Comparison of ENCODE assay signal across 18 cellular contexts in genomic region chr12:53588155-53588554, GRCh38. TPM values are rescaled to one million over a fixed set of nuclear protein-coding genes. Genes with fewer than 3 reads are reported as not detected.
DNase-seq lines count a peak whose midpoint lies in the region; ATAC-seq lines count a peak whose summit lies in the region.
"Had no signal": no experiment of that assay in that cellular context is flagged by ENCODE, and none has a peak within 500 bp of the region (broad histone marks: within the 10 kb centered on the region; RNA-seq: fewer than 3 reads in every experiment).

No MANE protein-coding gene starts in this region.

- no peak overlapping the region for H3K4me3 Mint-ChIP-seq in activated CD4-positive, alpha-beta T cell treated with anti-CD3 and anti-CD28 coated beads for 36 hours
- H3K4me3 Mint-ChIP-seq in activated naive CD8-positive, alpha-beta T cell treated with anti-CD3 and anti-CD28 coated beads for 36 hours: no peak overlapping the region
- no peak overlapping the region for H3K4me3 Mint-ChIP-seq in memory B cell
- H3K4me3 Mint-ChIP-seq in CD4-positive, alpha-beta memory T cell: no peak overlapping the region
- H3K4me3 Mint-ChIP-seq: HFFc6 had no signal

- H3K9ac ChIP-seq in Karpas-422 (ENCODE audit: low read length): no peak overlapping the region

- intact Hi-C loops in activated CD4-positive, alpha-beta T cell treated with anti-CD3 and anti-CD28 coated beads for 36 hours (cut with DNase I, micrococcal nuclease): no loop called here
- intact Hi-C loops in CD4-positive, alpha-beta memory T cell (cut with micrococcal nuclease): no loop called here

- H3K4me3 ChIP-seq in Karpas-422 (ENCODE audit: low read length): no peak overlapping the region
- no peak overlapping the region for H3K4me3 ChIP-seq in CD4-positive, alpha-beta memory T cell (ENCODE audit: low read length in 2 of 2)
- H3K4me3 ChIP-seq: HAP-1 had no signal

- no peaks in the 10 kb centered on the region for H4K20me1 ChIP-seq in Karpas-422 (ENCODE audit: insufficient read depth, low read depth, low read length)

- H3K9me2 ChIP-seq in Karpas-422 (replicated peaks; ENCODE audit: insufficient read depth, low read length): no peaks in the 10 kb centered on the region

- CTCF ChIA-PET in activated CD4-positive, alpha-beta T cell treated with anti-CD3 and anti-CD28 coated beads for 36 hours (lab: Charles Lee): interaction anchor here (0.7 to 1.9 kb wide), 2 partner anchors 45 to 79 kb away, joined by 4 to 5 read pairs; no protein-coding TSS in a partner anchor
- CTCF ChIA-PET in CD4-positive, alpha-beta memory T cell (lab: Charles Lee; ENCODE audit: partially characterized antibody): no interaction called here

- ATAC-seq in activated CD4-positive, alpha-beta T cell treated with anti-CD3 and anti-CD28 coated beads for 36 hours: peak; percentile 70
- ATAC-seq in memory B cell (ENCODE audit: low read depth) (no peak), HG03432 (IDR thresholded peaks at IDR 0.05; ENCODE audit: unreplicated experiment) (no peak)

- H3K79me2 ChIP-seq in Karpas-422 (ENCODE audit: low read length): peaks cover 95% of the 10 kb centered on the region

- peaks cover 2% of the 10 kb centered on the region for H3K36me3 Mint-ChIP-seq in activated CD4-positive, alpha-beta T cell treated with anti-CD3 and anti-CD28 coated beads for 36 hours (ENCODE audit: low read depth)
- H3K36me3 Mint-ChIP-seq in activated naive CD8-positive, alpha-beta T cell treated with anti-CD3 and anti-CD28 coated beads for 36 hours: peaks cover 10% of the 10 kb centered on the region
- peaks cover 11% of the 10 kb centered on the region for H3K36me3 Mint-ChIP-seq in memory B cell
- peaks cover 6 to 8% of the 10 kb centered on the region in 2 donors for H3K36me3 Mint-ChIP-seq in CD4-positive, alpha-beta memory T cell

- H3K9me3 ChIP-seq in Karpas-422 (ENCODE audit: low read length): no peaks in the 10 kb centered on the region
- no peaks in the 10 kb centered on the region for H3K9me3 ChIP-seq in CD4-positive, alpha-beta memory T cell (ENCODE audit: control insufficient read depth in 1 of 2, low read length in 2 of 2)
- H3K9me3 ChIP-seq: HAP-1 had no signal

- POLR2A ChIA-PET in activated CD4-positive, alpha-beta T cell treated with anti-CD3 and anti-CD28 coated beads for 36 hours (lab: Charles Lee): no interaction called here
- POLR2A ChIA-PET in CD4-positive, alpha-beta memory T cell (lab: Charles Lee; ENCODE audit: partially characterized antibody): no interaction called here

- H3K9me3 Mint-ChIP-seq in activated CD4-positive, alpha-beta T cell treated with anti-CD3 and anti-CD28 coated beads for 36 hours (ENCODE audit: low read depth): no peaks in the 10 kb centered on the region
- H3K9me3 Mint-ChIP-seq in activated naive CD8-positive, alpha-beta T cell treated with anti-CD3 and anti-CD28 coated beads for 36 hours: no peaks in the 10 kb centered on the region
- no peaks in the 10 kb centered on the region for H3K9me3 Mint-ChIP-seq in memory B cell
- no peaks in the 10 kb centered on the region for H3K9me3 Mint-ChIP-seq in CD4-positive, alpha-beta memory T cell
- H3K9me3 Mint-ChIP-seq: HFFc6 had no signal

- no peak for DNase-seq in activated CD4-positive, alpha-beta T cell treated with anti-CD3 and anti-CD28 coated beads for 36 hours
- DNase-seq in activated CD4-positive, alpha-beta T cell treated with anti-CD3 and anti-CD28 coated beads for 48 hours: no peak
- DNase-seq in Karpas-422 (no peak), memory B cell (ENCODE audit: low spot score in 2 of 2) (no peak), germinal center (ENCODE audit: low spot score) (no peak)
- DNase-seq in activated naive CD8-positive, alpha-beta T cell treated with anti-CD3 and anti-CD28 coated beads for 36 hours: no peak
- DNase-seq in CD4-positive, alpha-beta memory T cell: no peak
- DNase-seq: GOT3, HFFc6, IMR-90, KG1, MM.1S, NCI-H2029, NCI-H446, NCI-H524 treated with DMSO at 0.1 percent for 48 hours, NCI-H774 had no signal

- no peak overlapping the region for H2AFZ ChIP-seq in Karpas-422 (ENCODE audit: low read length)

- peaks cover 45% of the 10 kb centered on the region for H3K4me1 ChIP-seq in Karpas-422 (ENCODE audit: low read length)
- H3K4me1 ChIP-seq in CD4-positive, alpha-beta memory T cell (ENCODE audit: insufficient read depth, low read length): no peaks in the 10 kb centered on the region

- H3K27ac ChIP-seq in Karpas-422 (ENCODE audit: low read length): peak overlapping the region; percentile 42; the same call in 1 of the 2 replicates
- no peak overlapping the region for H3K27ac ChIP-seq in CD4-positive, alpha-beta memory T cell (ENCODE audit: low read depth, low read length)

- H3K27me3 Mint-ChIP-seq in activated CD4-positive, alpha-beta T cell treated with anti-CD3 and anti-CD28 coated beads for 36 hours: no peaks in the 10 kb centered on the region
- no peaks in the 10 kb centered on the region for H3K27me3 Mint-ChIP-seq in activated naive CD8-positive, alpha-beta T cell treated with anti-CD3 and anti-CD28 coated beads for 36 hours
- H3K27me3 Mint-ChIP-seq in memory B cell: no peaks in the 10 kb centered on the region
- H3K27me3 Mint-ChIP-seq in CD4-positive, alpha-beta memory T cell: no peaks in the 10 kb centered on the region

- no peaks in the 10 kb centered on the region for H3K27me3 ChIP-seq in Karpas-422 (ENCODE audit: low read length)
- no peaks in the 10 kb centered on the region for H3K27me3 ChIP-seq in CD4-positive, alpha-beta memory T cell (ENCODE audit: insufficient read depth, low read length)

- H3K36me3 ChIP-seq in Karpas-422 (ENCODE audit: insufficient read depth, low read length): peaks cover 4% of the 10 kb centered on the region; the same call in 1 of the 2 replicates
- H3K36me3 ChIP-seq in CD4-positive, alpha-beta memory T cell (ENCODE audit: insufficient read depth, low read length): no peaks in the 10 kb centered on the region
- H3K36me3 ChIP-seq: HAP-1 had no signal

- peak overlapping the region; percentile 41 for H3K27ac Mint-ChIP-seq in activated CD4-positive, alpha-beta T cell treated with anti-CD3 and anti-CD28 coated beads for 36 hours
- H3K27ac Mint-ChIP-seq in activated naive CD8-positive, alpha-beta T cell treated with anti-CD3 and anti-CD28 coated beads for 36 hours: peak overlapping the region; percentile 28
- peak overlapping the region; percentile 20 for H3K27ac Mint-ChIP-seq in memory B cell
- H3K27ac Mint-ChIP-seq in CD4-positive, alpha-beta memory T cell: peak overlapping the region in 1 of 7 donors; percentile 77
- H3K27ac Mint-ChIP-seq: HFFc6 had no signal

- no peak overlapping the region for H3K4me2 ChIP-seq in Karpas-422 (ENCODE audit: low read depth, low read length, poor library complexity, severe bottlenecking)

- peaks cover 51% of the 10 kb centered on the region for H3K4me1 Mint-ChIP-seq in activated CD4-positive, alpha-beta T cell treated with anti-CD3 and anti-CD28 coated beads for 36 hours
- peaks cover 50% of the 10 kb centered on the region for H3K4me1 Mint-ChIP-seq in activated naive CD8-positive, alpha-beta T cell treated with anti-CD3 and anti-CD28 coated beads for 36 hours
- peaks cover 10% of the 10 kb centered on the region for H3K4me1 Mint-ChIP-seq in memory B cell
- peaks cover 13 to 30% (median 26%) of the 10 kb centered on the region in 4 donors for H3K4me1 Mint-ChIP-seq in CD4-positive, alpha-beta memory T cell

RNA-seq across cellular contexts. Expression of gene ATF7, which starts 38.0 kb away (rescaled TPM):
- 10 to 100 TPM; 23.0 to 28.1 TPM for total RNA-seq in activated CD4-positive, alpha-beta T cell treated with anti-CD3 and anti-CD28 coated beads for 36 hours
- total RNA-seq in Karpas-422 (2014; rRNA removed; shearing (Covaris generic); ENCODE audit: low replicate concordance): 14.8 and 28.9 TPM in 2 replicates
- total RNA-seq in activated naive CD8-positive, alpha-beta T cell treated with anti-CD3 and anti-CD28 coated beads for 36 hours: 10 to 100 TPM; 22.8 to 23.6 TPM
- total RNA-seq in CD4-positive, alpha-beta memory T cell: 10 to 100 TPM; 26.8 to 35.8 TPM
- 10 to 100 TPM; 16.3 to 16.4 TPM for polyA plus RNA-seq in CD4-positive, alpha-beta memory T cell
